In genomic region chr3:138082085-138082991, GRCh38 we compare ENCODE assay signal across 8 cellular contexts. TPM values are rescaled to one million over a fixed set of nuclear protein-coding genes. Genes with fewer than 3 reads are reported as not detected.
DNase-seq lines count a peak whose midpoint lies in the region; ATAC-seq, FAIRE-seq and TF ChIP-seq lines count a peak whose summit lies in the region.

No MANE protein-coding gene starts in this region.

- no peaks in the 10 kb centered on the region for H3K9me3 ChIP-seq in prostate gland

- no peaks in the 10 kb centered on the region for H3K36me3 ChIP-seq in prostate gland

- intact Hi-C loops in prostate gland (cut with DNase I) = loop anchor here (5.0 kb wide), 1 partner anchor 35 kb away; the partner anchor contains the start of gene DZIP1L

- H3K4me3 ChIP-seq in AG04449 (ENCODE audit: low read depth, low read length) (peak overlapping the region; percentile 31), prostate gland (no peak overlapping the region)

- CTCF ChIA-PET in AG04449 (lab: Yijun Ruan, JAX) = interaction anchor here (1.6 to 25.2 kb wide), 5 partner anchors 14 to 35 kb away, joined by 4 to 626 read pairs (median 5); partner anchors contain the start of gene DZIP1L

- ATAC-seq in GM18907 (IDR thresholded peaks at IDR 0.05; ENCODE audit: unreplicated experiment) (peak; percentile 71), left lobe of liver (no peak), HG03457 (IDR thresholded peaks at IDR 0.05; ENCODE audit: unreplicated experiment) (no peak)

- POLR2A ChIA-PET in AG04449 (lab: Yijun Ruan, JAX) = interaction anchor here (0.6 to 1.7 kb wide), 5 partner anchors 19 to 333 kb away, joined by 3 to 15 read pairs (median 5); partner anchors contain the start of gene DZIP1L

- TF ChIP-seq CTCF in AG04449 (IDR thresholded peaks at IDR 0.05; ENCODE audit: insufficient read depth, low read length, missing control alignments) (no peak), prostate gland (IDR thresholded peaks at IDR 0.05) (no peak)

- TF ChIP-seq POLR2A in prostate gland (IDR thresholded peaks at IDR 0.05) = no peak

- DNase-seq in AG04449 (ENCODE audit: low read depth, low spot score) (peak; percentile 46), NOMO-1 (lab: John Stamatoyannopoulos, UW; ENCODE audit: unreplicated experiment in 2 of 2) (peak; percentile 60 to 88), prostate gland (ENCODE audit: low spot score) (peak; percentile 16), GM19239 (ENCODE audit: insufficient read length, low spot score) (no peak), left lobe of liver (ENCODE audit: low spot score) (no peak)

- no peaks in the 10 kb centered on the region for H3K4me1 ChIP-seq in prostate gland (replicated peaks)

- no peaks in the 10 kb centered on the region for H3K27me3 ChIP-seq in prostate gland (replicated peaks; ENCODE audit: insufficient read depth)

- FAIRE-seq in endometrium (lab: Jason Lieb, UNC) = peak; percentile 55
- no peak for FAIRE-seq in GM19239 (lab: Jason Lieb, UNC)

- peak overlapping the region in 1 of 2 donors; percentile 54 for H3K27ac ChIP-seq in prostate gland

- 31% methylated on average over 6 of the region's 8 CpGs for WGBS in prostate gland

RNA-seq across cellular contexts. Expression of gene DZIP1L, which starts 33.1 kb away (rescaled TPM):
- 10 to 100 TPM; 10.2 to 18.7 TPM for total RNA-seq in prostate gland
- total RNA-seq in left lobe of liver = 1.6 TPM

RNA-seq across cellular contexts. Expression of gene A4GNT, which starts 49.9 kb away (rescaled TPM):
- total RNA-seq in prostate gland (not detected), left lobe of liver (not detected)

Comparison
In these comparisons a context has a peak if more than half of its experiments do, and no peak if none do; other contexts are left out.
1. DNase-seq: peak in AG04449 (single experiment), NOMO-1 (2 of 2) and prostate gland (single experiment); none in GM19239 (single experiment) and left lobe of liver (single experiment).